ENCODE assay signal across 1 cellular context in the genomic region with DNA sequence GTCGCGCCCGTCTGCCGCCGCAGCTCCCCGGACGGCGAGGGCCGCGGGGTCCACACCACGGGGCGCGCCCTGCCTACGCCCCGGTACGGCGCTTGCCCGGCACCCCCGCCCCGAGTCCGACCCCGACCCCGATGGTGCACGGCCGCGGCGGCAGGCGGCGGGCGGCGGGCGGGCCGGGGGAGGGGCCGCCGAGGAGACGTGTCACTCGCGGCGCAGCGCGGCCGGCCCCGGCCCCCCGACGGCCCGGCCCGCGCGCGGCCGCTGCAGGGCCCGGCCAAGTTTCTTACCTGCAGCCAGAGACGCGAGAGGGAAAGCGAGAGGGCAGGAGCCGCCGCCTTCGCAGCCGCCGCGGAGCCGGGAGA.
TF ChIP-seq lines count a peak whose summit lies in the region.

No MANE protein-coding gene starts in this region.

TF ChIP-seq in IMR-90, 13 proteins besides CTCF, POLR2A, EP300 and RAD21:
- TF ChIP-seq CEBPB (IDR thresholded peaks at IDR 0.05; ENCODE audit: low read depth, low read length) (no peak), SMC3 (IDR thresholded peaks at IDR 0.05; ENCODE audit: low read depth, low read length) (no peak), MXI1 (IDR thresholded peaks at IDR 0.05; ENCODE audit: borderline replicate concordance, low read depth, low read length) (no peak), RCOR1 (IDR thresholded peaks at IDR 0.05; ENCODE audit: insufficient replicate concordance, low read length) (no peak), MAFK (IDR thresholded peaks at IDR 0.05; ENCODE audit: low read depth, low read length) (no peak), RFX5 (IDR thresholded peaks at IDR 0.05; ENCODE audit: low read depth, low read length) (no peak), MAZ (IDR thresholded peaks at IDR 0.05; ENCODE audit: borderline replicate concordance, low read depth, low read length) (no peak), FOS (IDR thresholded peaks at IDR 0.05; ENCODE audit: low read depth, low read length) (no peak), CHD1 (IDR thresholded peaks at IDR 0.05; ENCODE audit: low read depth, low read length) (no peak), NFE2L2 (IDR thresholded peaks at IDR 0.05; ENCODE audit: low read depth, low read length) (no peak)
- TF ChIP-seq, protein P1, sequence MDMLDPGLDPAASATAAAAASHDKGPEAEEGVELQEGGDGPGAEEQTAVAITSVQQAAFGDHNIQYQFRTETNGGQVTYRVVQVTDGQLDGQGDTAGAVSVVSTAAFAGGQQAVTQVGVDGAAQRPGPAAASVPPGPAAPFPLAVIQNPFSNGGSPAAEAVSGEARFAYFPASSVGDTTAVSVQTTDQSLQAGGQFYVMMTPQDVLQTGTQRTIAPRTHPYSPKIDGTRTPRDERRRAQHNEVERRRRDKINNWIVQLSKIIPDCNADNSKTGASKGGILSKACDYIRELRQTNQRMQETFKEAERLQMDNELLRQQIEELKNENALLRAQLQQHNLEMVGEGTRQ (IDR thresholded peaks at IDR 0.05; ENCODE audit: low read depth, low read length), result no peak
- TF ChIP-seq, protein P2, sequence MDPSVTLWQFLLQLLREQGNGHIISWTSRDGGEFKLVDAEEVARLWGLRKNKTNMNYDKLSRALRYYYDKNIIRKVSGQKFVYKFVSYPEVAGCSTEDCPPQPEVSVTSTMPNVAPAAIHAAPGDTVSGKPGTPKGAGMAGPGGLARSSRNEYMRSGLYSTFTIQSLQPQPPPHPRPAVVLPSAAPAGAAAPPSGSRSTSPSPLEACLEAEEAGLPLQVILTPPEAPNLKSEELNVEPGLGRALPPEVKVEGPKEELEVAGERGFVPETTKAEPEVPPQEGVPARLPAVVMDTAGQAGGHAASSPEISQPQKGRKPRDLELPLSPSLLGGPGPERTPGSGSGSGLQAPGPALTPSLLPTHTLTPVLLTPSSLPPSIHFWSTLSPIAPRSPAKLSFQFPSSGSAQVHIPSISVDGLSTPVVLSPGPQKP (IDR thresholded peaks at IDR 0.05; ENCODE audit: borderline replicate concordance, low read depth, low read length), result no peak
